9 cellular contexts compared by ENCODE assay signal in the genomic region with DNA sequence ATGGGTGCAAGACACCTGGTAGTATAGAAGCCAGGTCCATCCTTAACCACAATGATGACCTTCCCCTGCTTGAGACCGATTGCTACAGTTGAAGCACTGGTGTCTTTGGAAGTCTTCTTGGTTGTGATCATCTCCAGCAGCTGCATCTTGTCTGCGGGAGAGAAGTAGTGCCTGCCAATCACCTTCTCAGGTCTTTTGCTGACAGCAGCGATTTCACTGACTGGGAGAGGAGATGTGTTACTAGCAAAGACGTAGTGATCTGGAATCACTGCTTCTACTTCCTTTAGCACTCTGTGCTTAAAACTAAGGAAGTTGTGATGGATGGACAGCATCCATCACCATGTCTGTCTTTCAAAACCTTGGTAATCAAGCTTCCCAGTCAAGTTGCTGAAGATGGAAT. TPM values are rescaled to one million over a fixed set of nuclear protein-coding genes. Genes with fewer than 3 reads are reported as not detected.
"Had no signal": no experiment of that assay in that cellular context is flagged by ENCODE, and none has a peak within 500 bp of the region (broad histone marks: within the 10 kb centered on the region; RNA-seq: fewer than 3 reads in every experiment).

No MANE protein-coding gene starts in this region.

- H3K9ac ChIP-seq: GM23248 had no signal

- DNase-seq: GM23248, H9, HCEC 1CT, Kasumi-1, KG1 had no signal

- H2AFZ ChIP-seq: GM23248 had no signal

- H3K27ac ChIP-seq: GM23248 had no signal

- H3K4me3 ChIP-seq: GM23248 had no signal

- FAIRE-seq: H1, H54 had no signal

RNA-seq across cellular contexts. Expression of a gene that starts 25.9 kb away (rescaled TPM):
- total RNA-seq: HT-29 had no signal
- polyA plus RNA-seq: IgD-negative memory B cell had no signal
